Comparison of ENCODE assay signal across 22 cellular contexts in genomic region chr18:13536578-13536977, GRCh38.
"Had no signal": no experiment of that assay in that cellular context is flagged by ENCODE, and none has a peak within 500 bp of the region (broad histone marks: within the 10 kb centered on the region; RNA-seq: fewer than 3 reads in every experiment).

No MANE protein-coding gene starts in this region.

- H3K36me3 ChIP-seq: ascending aorta, breast epithelium, gastroesophageal sphincter, heart right ventricle, tibial artery, WERI-Rb-1 had no signal

- ATAC-seq: activated CD8-positive, alpha-beta T cell treated with anti-CD3 and anti-CD28 coated beads, Interleukin-2, amount 10 ng/mL, durations not matched to agents 7 days and 5 days; gastroesophageal sphincter; heart right ventricle; left cardiac atrium; natural killer cell treated with Interleukin-12 subunit alpha and Interleukin-12 subunit beta and Interleukin-15 and Interleukin-18, amount 100 ng/mL, for 72 hours had no signal

- H3K4me3 Mint-ChIP-seq: activated CD8-positive, alpha-beta T cell treated with anti-CD3 and anti-CD28 coated beads, Interleukin-2, amount 10 ng/mL, durations not matched to agents 7 days and 5 days; activated T-helper 1 cell treated with anti-CD3 and anti-CD28 coated beads, Interleukin-12 subunit alpha, Interleukin-12 subunit beta, Interleukin-2, Interleukin-4 antibody, amounts not matched to agents 30 ng/mL and 10 ng/mL and 1 ng/mL, durations not matched to agents 14 hours and 24 hours and 36 hours; natural killer cell treated with Interleukin-12 subunit alpha and Interleukin-12 subunit beta and Interleukin-15 and Interleukin-18, amount 100 ng/mL, for 72 hours; stimulated activated memory B cell treated with anti-CD40 and anti-IgM and Interleukin-4, amounts not matched to agents 10 μg/mL and 1 μg/mL and 100 μg/mL, for 72 hours had no signal

- DNase-seq: activated CD4-positive, alpha-beta T cell treated with anti-CD3 and anti-CD28 coated beads for 4 hours; activated CD8-positive, alpha-beta memory T cell treated with anti-CD3 and anti-CD28 coated beads, Interleukin-2, amount 50 U/mL, for 48 hours; activated CD8-positive, alpha-beta T cell treated with anti-CD3 and anti-CD28 coated beads, Interleukin-2, amount 10 ng/mL, durations not matched to agents 7 days and 5 days; activated naive CD4-positive, alpha-beta T cell treated with Interleukin-2 at 50 U/mL for 16 hours; cerebellar nuclear complex; dermis blood vessel endothelial cell; heart right ventricle; left cardiac atrium; posterior cingulate gyrus; retina; stimulated activated CD4-positive, alpha-beta T cell treated with anti-CD3 and anti-CD28 coated beads, Interleukin-2, amount 100 ng/mL, for 48 hours; T-helper 9 cell; tibial artery; WERI-Rb-1 had no signal

- H3K27me3 ChIP-seq: ascending aorta, breast epithelium, gastroesophageal sphincter, heart right ventricle, tibial artery had no signal

- H3K36me3 Mint-ChIP-seq: natural killer cell treated with Interleukin-12 subunit alpha and Interleukin-12 subunit beta and Interleukin-15 and Interleukin-18, amount 100 ng/mL, for 72 hours; stimulated activated memory B cell treated with anti-CD40 and anti-IgM and Interleukin-4, amounts not matched to agents 10 μg/mL and 1 μg/mL and 100 μg/mL, for 72 hours had no signal

- H3K27ac ChIP-seq: ascending aorta, breast epithelium, epithelial cell of prostate, gastroesophageal sphincter, heart right ventricle, tibial artery, WERI-Rb-1 had no signal

- H3K27ac Mint-ChIP-seq: activated CD8-positive, alpha-beta T cell treated with anti-CD3 and anti-CD28 coated beads, Interleukin-2, amount 10 ng/mL, durations not matched to agents 7 days and 5 days; activated T-helper 1 cell treated with anti-CD3 and anti-CD28 coated beads, Interleukin-12 subunit alpha, Interleukin-12 subunit beta, Interleukin-2, Interleukin-4 antibody, amounts not matched to agents 30 ng/mL and 10 ng/mL and 1 ng/mL, durations not matched to agents 14 hours and 24 hours and 36 hours; natural killer cell treated with Interleukin-12 subunit alpha and Interleukin-12 subunit beta and Interleukin-15 and Interleukin-18, amount 100 ng/mL, for 72 hours; stimulated activated memory B cell treated with anti-CD40 and anti-IgM and Interleukin-4, amounts not matched to agents 10 μg/mL and 1 μg/mL and 100 μg/mL, for 72 hours had no signal

- H3K9me3 Mint-ChIP-seq: activated T-helper 1 cell treated with anti-CD3 and anti-CD28 coated beads, Interleukin-12 subunit alpha, Interleukin-12 subunit beta, Interleukin-2, Interleukin-4 antibody, amounts not matched to agents 30 ng/mL and 10 ng/mL and 1 ng/mL, durations not matched to agents 14 hours and 24 hours and 36 hours; natural killer cell treated with Interleukin-12 subunit alpha and Interleukin-12 subunit beta and Interleukin-15 and Interleukin-18, amount 100 ng/mL, for 72 hours; stimulated activated memory B cell treated with anti-CD40 and anti-IgM and Interleukin-4, amounts not matched to agents 10 μg/mL and 1 μg/mL and 100 μg/mL, for 72 hours had no signal

- H3K27me3 Mint-ChIP-seq: natural killer cell treated with Interleukin-12 subunit alpha and Interleukin-12 subunit beta and Interleukin-15 and Interleukin-18, amount 100 ng/mL, for 72 hours; stimulated activated memory B cell treated with anti-CD40 and anti-IgM and Interleukin-4, amounts not matched to agents 10 μg/mL and 1 μg/mL and 100 μg/mL, for 72 hours had no signal

- H3K4me3 ChIP-seq: ascending aorta, breast epithelium, gastroesophageal sphincter, heart right ventricle, lung, tibial artery had no signal
